In the genomic region with DNA sequence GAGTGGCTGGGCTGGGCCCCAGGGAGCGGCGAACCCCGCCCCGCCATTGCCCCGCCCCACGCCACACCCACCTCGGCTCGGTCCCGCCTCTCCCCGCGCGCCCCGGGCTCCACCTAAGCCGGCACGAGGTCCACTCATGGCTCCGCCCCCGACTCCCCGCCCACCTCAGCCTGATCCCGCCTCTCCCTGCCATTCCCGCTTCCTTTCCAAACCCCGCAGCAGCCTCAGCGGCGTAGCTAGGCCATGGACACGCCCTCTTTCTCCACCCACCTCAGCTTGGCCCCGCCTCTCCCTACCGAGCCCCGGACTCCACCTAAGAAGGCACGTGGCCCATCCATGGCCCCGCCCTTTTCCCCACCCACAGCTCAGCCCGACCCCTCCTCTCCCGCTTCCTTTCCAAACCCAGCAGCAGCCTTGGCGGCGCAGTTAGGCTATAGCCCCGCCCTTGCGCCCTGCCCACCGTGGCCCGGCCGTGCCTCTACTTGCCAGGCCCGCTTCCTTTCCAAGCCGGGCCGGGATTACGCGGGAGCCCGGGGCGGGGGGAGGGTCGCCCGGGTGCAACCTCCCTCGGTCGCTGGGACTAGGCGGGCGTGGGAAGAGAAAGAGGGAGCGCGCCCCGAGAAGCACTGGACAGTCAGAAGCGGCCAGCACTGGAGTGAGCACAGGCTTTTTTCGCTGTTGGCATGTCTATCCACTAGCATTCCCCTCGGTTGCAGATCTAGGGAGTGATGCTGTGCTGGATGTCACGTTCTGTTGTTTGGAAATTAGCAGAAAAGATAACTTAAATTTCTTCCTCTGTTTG, we compare ENCODE assay signal across 1 cellular context.
TF ChIP-seq lines count a peak whose summit lies in the region.

A gene with protein sequence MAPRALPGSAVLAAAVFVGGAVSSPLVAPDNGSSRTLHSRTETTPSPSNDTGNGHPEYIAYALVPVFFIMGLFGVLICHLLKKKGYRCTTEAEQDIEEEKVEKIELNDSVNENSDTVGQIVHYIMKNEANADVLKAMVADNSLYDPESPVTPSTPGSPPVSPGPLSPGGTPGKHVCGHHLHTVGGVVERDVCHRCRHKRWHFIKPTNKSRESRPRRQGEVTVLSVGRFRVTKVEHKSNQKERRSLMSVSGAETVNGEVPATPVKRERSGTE (minus strand): TSS at position 4 of the 802 bp plus-strand sequence. CDS start 89 bp downstream, outside the sequence.

TF ChIP-seq in HepG2, 621 proteins besides CTCF, POLR2A, EP300 and RAD21 (continued from another document):
- no peak for TF ChIP-seq ZNF382 (CRISPR knock-in tag; IDR thresholded peaks at IDR 0.05; ENCODE audit: borderline replicate concordance)
- TF ChIP-seq ZSCAN9 (CRISPR knock-in tag; IDR thresholded peaks at IDR 0.05; ENCODE audit: borderline replicate concordance) = no peak
- TF ChIP-seq, protein P1, sequence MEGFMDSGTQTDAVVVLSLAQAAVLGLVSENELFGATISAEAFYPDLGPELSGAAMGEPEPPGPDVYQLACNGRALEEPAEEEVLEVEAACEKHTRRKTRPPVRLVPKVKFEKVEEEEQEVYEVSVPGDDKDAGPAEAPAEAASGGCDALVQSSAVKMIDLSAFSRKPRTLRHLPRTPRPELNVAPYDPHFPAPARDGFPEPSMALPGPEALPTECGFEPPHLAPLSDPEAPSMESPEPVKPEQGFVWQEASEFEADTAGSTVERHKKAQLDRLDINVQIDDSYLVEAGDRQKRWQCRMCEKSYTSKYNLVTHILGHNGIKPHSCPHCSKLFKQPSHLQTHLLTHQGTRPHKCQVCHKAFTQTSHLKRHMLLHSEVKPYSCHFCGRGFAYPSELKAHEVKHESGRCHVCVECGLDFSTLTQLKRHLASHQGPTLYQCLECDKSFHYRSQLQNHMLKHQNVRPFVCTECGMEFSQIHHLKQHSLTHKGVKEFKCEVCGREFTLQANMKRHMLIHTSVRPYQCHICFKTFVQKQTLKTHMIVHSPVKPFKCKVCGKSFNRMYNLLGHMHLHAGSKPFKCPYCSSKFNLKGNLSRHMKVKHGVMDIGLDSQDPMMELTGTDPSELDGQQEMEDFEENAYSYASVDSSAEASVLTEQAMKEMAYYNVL (CRISPR knock-in tag; IDR thresholded peaks at IDR 0.05; ENCODE audit: borderline replicate concordance) = peak; percentile 49; the same call in 1 of the 2 replicates
- TF ChIP-seq ZNF367 (CRISPR knock-in tag; IDR thresholded peaks at IDR 0.05; ENCODE audit: borderline replicate concordance) = no peak
- TF ChIP-seq ZNF546 (CRISPR knock-in tag; conservative IDR thresholded peaks at IDR 0.05) = no peak
- TF ChIP-seq KDM3A (CRISPR knock-in tag; IDR thresholded peaks at IDR 0.05; ENCODE audit: low read depth) = 0 out of 2 replicates have a peak, but pooled peaks have one; percentile 12
- TF ChIP-seq PHB2 (IDR thresholded peaks at IDR 0.05; ENCODE audit: partially characterized antibody) = no peak
- TF ChIP-seq ZSCAN22 (CRISPR knock-in tag; IDR thresholded peaks at IDR 0.05) = no peak
- TF ChIP-seq, protein P2, sequence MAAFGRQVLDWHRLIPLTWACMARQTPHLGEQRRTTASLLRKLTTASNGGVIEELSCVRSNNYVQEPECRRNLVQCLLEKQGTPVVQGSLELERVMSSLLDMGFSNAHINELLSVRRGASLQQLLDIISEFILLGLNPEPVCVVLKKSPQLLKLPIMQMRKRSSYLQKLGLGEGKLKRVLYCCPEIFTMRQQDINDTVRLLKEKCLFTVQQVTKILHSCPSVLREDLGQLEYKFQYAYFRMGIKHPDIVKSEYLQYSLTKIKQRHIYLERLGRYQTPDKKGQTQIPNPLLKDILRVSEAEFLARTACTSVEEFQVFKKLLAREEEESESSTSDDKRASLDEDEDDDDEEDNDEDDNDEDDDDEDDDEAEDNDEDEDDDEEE (CRISPR knock-in tag; IDR thresholded peaks at IDR 0.05) = peak; percentile 58; the same call in 1 of the 2 replicates
- TF ChIP-seq NFE2 (CRISPR knock-in tag; IDR thresholded peaks at IDR 0.05) = no peak
- no peak for TF ChIP-seq ZSCAN30 (CRISPR knock-in tag; IDR thresholded peaks at IDR 0.05)
- TF ChIP-seq IKZF4 (CRISPR knock-in tag; IDR thresholded peaks at IDR 0.05; ENCODE audit: borderline replicate concordance, low read depth, not compliant biosample characterization) = no peak
- no peak for TF ChIP-seq RBM22 (optimal IDR thresholded peaks at IDR 0.05; ENCODE audit: low read length)
- TF ChIP-seq ZNF713 (CRISPR knock-in tag; IDR thresholded peaks at IDR 0.05) = no peak
- no peak for TF ChIP-seq PHF5A (CRISPR knock-in tag; IDR thresholded peaks at IDR 0.05; ENCODE audit: low read depth, unreplicated experiment)
- TF ChIP-seq NR2C2 (CRISPR knock-in tag; IDR thresholded peaks at IDR 0.05; ENCODE audit: borderline replicate concordance) = 0 out of 2 replicates have a peak, but pooled peaks have one; percentile 39
- no peak for TF ChIP-seq PRMT3 (CRISPR knock-in tag; IDR thresholded peaks at IDR 0.05; ENCODE audit: borderline replicate concordance, low read depth)
- TF ChIP-seq NKX3-1 (CRISPR knock-in tag; IDR thresholded peaks at IDR 0.05) = no peak
